In genomic region chr19:19063183-19064097, GRCh38 we compare ENCODE assay signal across 8 cellular contexts. TPM values are rescaled to one million over a fixed set of nuclear protein-coding genes. Genes with fewer than 3 reads are reported as not detected.
A peak's percentile ranks its signal among the peaks of the same experiment; 100 is the strongest.
DNase-seq lines count a peak whose midpoint lies in the region; ATAC-seq, FAIRE-seq and TF ChIP-seq lines count a peak whose summit lies in the region.

SLC25A42 (plus strand) TSS chr19:19063994; CDS start chr19:19096125, 32,131 bp downstream.

- H3K27me3 ChIP-seq in Loucy (ENCODE audit: insufficient read depth, low read length, poor library complexity, severe bottlenecking) = no peaks in the 10 kb centered on the region

- TF ChIP-seq CTCF in Loucy (conservative IDR thresholded peaks at IDR 0.05; ENCODE audit: low read length) (no peak), natural killer cell (IDR thresholded peaks at IDR 0.05) (no peak)

- DNase-seq in EH (ENCODE audit: low read depth) (peak; percentile 100), H54 (ENCODE audit: insufficient read length, low spot score) (peak; percentile 99), fibroblast of peridontal ligament (ENCODE audit: extremely low read depth) (peak; percentile 99), natural killer cell (peak; percentile 99)
- peak; percentile 97 for DNase-seq in activated T-helper 9 cell treated with anti-CD3 and anti-CD28 coated beads, Interleukin-2, amount 50 U/mL, for 16 hours (ENCODE audit: low read depth)
- DNase-seq in stimulated activated naive CD4-positive, alpha-beta T cell treated with Interleukin-2 at 50 U/mL for 16 hours (lab: John Stamatoyannopoulos, UW) = peak; percentile 100

- H3K4me1 Mint-ChIP-seq in natural killer cell = peaks cover 14 to 48% of the 10 kb centered on the region in 2 donors

- no peaks in the 10 kb centered on the region for H3K36me3 Mint-ChIP-seq in natural killer cell

- peak within 1 kb of the TSS; percentile 68 for H2AFZ ChIP-seq in Loucy (ENCODE audit: low read length)

- H3K79me2 ChIP-seq in Loucy (ENCODE audit: insufficient read depth, low read length) = peaks cover 36% of the 10 kb centered on the region

- H3F3A ChIP-seq in Loucy (ENCODE audit: low read depth) = 0 out of 2 replicates have a peak, but pooled peaks cover 4% of the 10 kb centered on the region

- H3K27me3 Mint-ChIP-seq in natural killer cell (ENCODE audit: low read depth in 2 of 2) = no peaks in the 10 kb centered on the region

- peaks cover 3% of the 10 kb centered on the region for H4K20me1 ChIP-seq in Loucy (ENCODE audit: insufficient read depth, low read length, poor library complexity, severe bottlenecking)

- no peaks in the 10 kb centered on the region; the same call in 1 of the 2 replicates for H3K36me3 ChIP-seq in Loucy (ENCODE audit: insufficient read depth, low read length)

- peak within 1 kb of the TSS; percentile 84 for H3K9ac ChIP-seq in Loucy (ENCODE audit: low read depth, low read length, poor library complexity, severe bottlenecking)

- H3K9me3 Mint-ChIP-seq in natural killer cell = no peaks in the 10 kb centered on the region

- H3K4me1 ChIP-seq in Loucy (ENCODE audit: insufficient read depth, low read length, poor library complexity, severe bottlenecking) = peaks cover 47% of the 10 kb centered on the region

- peak within 1 kb of the TSS; percentile 89 for H3K4me3 Mint-ChIP-seq in natural killer cell

- peak; percentile 87 to 96 (median 89) for ATAC-seq in natural killer cell

- TF ChIP-seq POLR2A in H54 (IDR thresholded peaks at IDR 0.05; ENCODE audit: low read depth, low read length) (peak; percentile 43; the same call in 1 of the 2 replicates), Raji (IDR thresholded peaks at IDR 0.05; ENCODE audit: insufficient read depth, low read depth, low read length) (peak; percentile 61)

- peak; percentile 82 for FAIRE-seq in H54 (lab: Jason Lieb, UNC)

- peak within 1 kb of the TSS; percentile 83 for H3K4me3 ChIP-seq in Loucy (ENCODE audit: low read length, poor library complexity, severe bottlenecking)

- H3K4me2 ChIP-seq in Loucy (ENCODE audit: low read depth, low read length, poor library complexity, severe bottlenecking) = peak within 1 kb of the TSS; percentile 94

- peak within 1 kb of the TSS; percentile 77 to 93 for H3K27ac Mint-ChIP-seq in natural killer cell

- intact Hi-C loops in natural killer cell (cut with micrococcal nuclease) = loop anchor here (1.0 to 5.0 kb wide), 5 partner anchors 23 to 144 kb away; partner anchors contain the start of genes BORCS8, COPE, DDX49 and RFXANK

- H3K9me3 ChIP-seq in Loucy (ENCODE audit: insufficient read depth, low read depth, low read length) = no peaks in the 10 kb centered on the region

- H3K9me2 ChIP-seq in Loucy (replicated peaks; ENCODE audit: low read depth, low read length) = no peaks in the 10 kb centered on the region

RNA-seq across cellular contexts. Expression of gene SLC25A42, which starts in this region (rescaled TPM):
- total RNA-seq in natural killer cell = 10 to 100 TPM; 34.6 to 50.3 (median 41.8) TPM

Comparison
In these comparisons a context has a peak if more than half of its experiments do, and no peak if none do; other contexts are left out.
1. Peak in every context shown above with its lines: DNase-seq, ATAC-seq and H3K4me3 ChIP-seq.